8 cellular contexts compared by ENCODE assay signal in genomic region chr16:66934138-66934838, GRCh38. TPM values are rescaled to one million over a fixed set of nuclear protein-coding genes. Genes with fewer than 3 reads are reported as not detected.
DNase-seq lines count a peak whose midpoint lies in the region; ATAC-seq and TF ChIP-seq lines count a peak whose summit lies in the region.

CIAO2B (minus strand) TSS chr16:66934402; CDS start chr16:66934364, 38 bp downstream.

- H3K4me1 ChIP-seq in HUES48 (ENCODE audit: control insufficient read depth, insufficient read depth, low read length) (0 out of 2 replicates have a peak, but pooled peaks cover 5% of the 10 kb centered on the region), PC-3 (ENCODE audit: insufficient read depth, low read length) (peaks cover 14% of the 10 kb centered on the region; the same call in 1 of the 2 replicates), mucosa of rectum (ENCODE audit: control insufficient read depth in 2 of 2, insufficient read depth in 2 of 2, low read length in 2 of 2) (peaks cover 39 to 47% of the 10 kb centered on the region in 2 donors)

- ATAC-seq in GM21390 (IDR thresholded peaks at IDR 0.05; ENCODE audit: unreplicated experiment) (peak; percentile 73), PC-3 (peak; percentile 66)

- CTCF ChIA-PET in PC-3 (lab: Charles Lee) = no interaction called here

- H3K9me3 ChIP-seq in HUES48 (ENCODE audit: control insufficient read depth, insufficient read depth, low read length) = no peaks in the 10 kb centered on the region
- no peaks in the 10 kb centered on the region for H3K9me3 ChIP-seq in PC-3 (ENCODE audit: low read length)
- no peaks in the 10 kb centered on the region for H3K9me3 ChIP-seq in mucosa of rectum (ENCODE audit: control insufficient read depth in 2 of 2, low read length in 2 of 2)

- H3K9ac ChIP-seq in HUES48 (ENCODE audit: low read depth, low read length) (peak within 1 kb of the TSS; percentile 29), PC-3 (ENCODE audit: low read length) (peak within 1 kb of the TSS; percentile 92), mucosa of rectum (ENCODE audit: low read depth in 1 of 2, low read length in 2 of 2) (peak within 1 kb of the TSS; percentile 98 to 100)

- H3K79me2 ChIP-seq in PC-3 (ENCODE audit: low read length) = peaks cover 42% of the 10 kb centered on the region

- no peaks in the 10 kb centered on the region for H3F3A ChIP-seq in PC-3 (ENCODE audit: low read length, unreplicated experiment)

- H3K4me2 ChIP-seq in PC-3 (ENCODE audit: low read length) = peak within 1 kb of the TSS; percentile 100

- H3K27ac ChIP-seq in HUES48 (ENCODE audit: low read depth, low read length) = no peak within 1 kb of the TSS
- peak within 1 kb of the TSS; percentile 74 for H3K27ac ChIP-seq in PC-3 (ENCODE audit: low read length)
- peak within 1 kb of the TSS; percentile 95 for H3K27ac ChIP-seq in mucosa of rectum (ENCODE audit: low read depth in 2 of 2, low read length in 2 of 2)

- H3K27me3 ChIP-seq in HUES48 (ENCODE audit: control insufficient read depth, insufficient read depth, low read length) = peaks cover 13% of the 10 kb centered on the region
- H3K27me3 ChIP-seq in PC-3 (ENCODE audit: low read length) = no peaks in the 10 kb centered on the region
- H3K27me3 ChIP-seq in mucosa of rectum (ENCODE audit: control insufficient read depth in 2 of 2, insufficient read depth in 2 of 2, low read length in 2 of 2) = no peaks in the 10 kb centered on the region

- BruUV-seq in PC-3 (replicated peaks; lab: Mats Ljungman, UMichigan) = TSS peak; percentile 78

- POLR2A ChIA-PET in PC-3 (lab: Charles Lee; ENCODE audit: unreplicated experiment) = no interaction called here

- peak; percentile 74 for DNase-seq in COR-L47 (lab: John Stamatoyannopoulos, UW)
- peak; percentile 80 for DNase-seq in PC-3
- DNase-seq in activated T-cell treated with anti-CD3 and anti-CD28 coated beads, Interleukin-2, amount 50 U/mL, for 1 hour = peak; percentile 91
- no peak for DNase-seq in epithelial cell of proximal tubule (ENCODE audit: low read depth)
- DNase-seq in stimulated activated CD8-positive, alpha-beta memory T cell treated with anti-CD3 and anti-CD28 coated beads, Interleukin-4, amount 100 ng/mL, for 4 hours (ENCODE audit: low read depth in 2 of 2, low spot score in 1 of 2) = peak; percentile 75 to 80

- H3K4me3 ChIP-seq in HUES48 (ENCODE audit: low read depth, low read length) = peak within 1 kb of the TSS; percentile 72
- peak within 1 kb of the TSS; percentile 95 for H3K4me3 ChIP-seq in PC-3 (ENCODE audit: low read length)
- H3K4me3 ChIP-seq in epithelial cell of proximal tubule (ENCODE audit: low read depth, low read length) = peak within 1 kb of the TSS; percentile 78
- peak within 1 kb of the TSS; percentile 85 to 98 for H3K4me3 ChIP-seq in mucosa of rectum (ENCODE audit: low read length in 2 of 2)

- peak within 1 kb of the TSS; percentile 85 for H2AFZ ChIP-seq in PC-3 (ENCODE audit: low read length)

- intact Hi-C loops in PC-3 (cut with micrococcal nuclease) = no loop called here

- H4K20me1 ChIP-seq in PC-3 (ENCODE audit: low read length) = peaks cover 3% of the 10 kb centered on the region; the same call in 1 of the 2 replicates

- no peaks in the 10 kb centered on the region for H3K9me2 ChIP-seq in PC-3 (replicated peaks; ENCODE audit: low read length)

- H3K36me3 ChIP-seq in HUES48 (ENCODE audit: control insufficient read depth, insufficient read depth, low read length) = no peaks in the 10 kb centered on the region; the same call in 1 of the 2 replicates
- H3K36me3 ChIP-seq in PC-3 (ENCODE audit: low read depth, low read length) = no peaks in the 10 kb centered on the region
- H3K36me3 ChIP-seq in mucosa of rectum (ENCODE audit: control insufficient read depth in 2 of 2, insufficient read depth in 2 of 2, low read length in 2 of 2) = peaks cover 23 to 35% of the 10 kb centered on the region in 2 donors

- no peak for TF ChIP-seq CTCF in PC-3 (conservative IDR thresholded peaks at IDR 0.05; ENCODE audit: low read depth, low read length)
- no peak for TF ChIP-seq CTCF in epithelial cell of proximal tubule (conservative IDR thresholded peaks at IDR 0.05; ENCODE audit: low read depth, low read length)

RNA-seq across cellular contexts. Expression of gene CIAO2B, which starts in this region (rescaled TPM):
- 147 and 172 TPM in 2 replicates for total RNA-seq in PC-3 (2014; rRNA removed)
- 123 and 178 TPM in 2 replicates for total RNA-seq in epithelial cell of proximal tubule

Comparison
In these comparisons a context has a peak if more than half of its experiments do, and no peak if none do; other contexts are left out.
1. H3K9ac ChIP-seq: peak in every context shown above with its lines; median percentile 99 in mucosa of rectum; 92 in PC-3; 29 in HUES48.